In genomic region chr6:129744201-129744879, GRCh38 we compare ENCODE assay signal across 1 cellular context.
TF ChIP-seq lines count a peak whose summit lies in the region.

No MANE protein-coding gene starts in this region.

TF ChIP-seq in HepG2, 621 proteins besides CTCF, POLR2A, EP300 and RAD21 (continued from another document and continues in another):
- TF ChIP-seq ZNF451 (CRISPR knock-in tag; IDR thresholded peaks at IDR 0.05), result no peak
- no peak for TF ChIP-seq ZFY (CRISPR knock-in tag; IDR thresholded peaks at IDR 0.05)
- TF ChIP-seq KDM4B (CRISPR knock-in tag; IDR thresholded peaks at IDR 0.05), result no peak
- TF ChIP-seq MAFK (conservative IDR thresholded peaks at IDR 0.05 in 1 of 2, IDR thresholded peaks at IDR 0.05 in 1 of 2; ENCODE audit: low read length in 2 of 2), result no peak; a peak in 1 of 4 replicates
- TF ChIP-seq DR1 (CRISPR knock-in tag; IDR thresholded peaks at IDR 0.05), result no peak
- TF ChIP-seq FLYWCH1 (CRISPR knock-in tag; IDR thresholded peaks at IDR 0.05), result no peak
- no peak for TF ChIP-seq NR2F2 (IDR thresholded peaks at IDR 0.05; ENCODE audit: borderline replicate concordance, low read depth)
- TF ChIP-seq GZF1 (CRISPR knock-in tag; IDR thresholded peaks at IDR 0.05), result 0 out of 2 replicates have a peak, but pooled peaks have one; percentile 28
- TF ChIP-seq SNAPC5 (CRISPR knock-in tag; IDR thresholded peaks at IDR 0.05; ENCODE audit: borderline replicate concordance), result no peak
- no peak for TF ChIP-seq KAT2B (IDR thresholded peaks at IDR 0.05; ENCODE audit: borderline replicate concordance, low read depth, low read length)
- TF ChIP-seq SIX4 (CRISPR knock-in tag; IDR thresholded peaks at IDR 0.05), result peak; percentile 43; the same call in 1 of the 2 replicates
- TF ChIP-seq ZNF589 (CRISPR knock-in tag; conservative IDR thresholded peaks at IDR 0.05), result no peak
- no peak; the same call in 1 of the 2 replicates for TF ChIP-seq RARA (CRISPR knock-in tag; IDR thresholded peaks at IDR 0.05)
- no peak for TF ChIP-seq ZKSCAN5 (CRISPR knock-in tag; IDR thresholded peaks at IDR 0.05)
- TF ChIP-seq MED8 (CRISPR knock-in tag; IDR thresholded peaks at IDR 0.05; ENCODE audit: insufficient replicate concordance), result no peak
- TF ChIP-seq BORCS8-MEF2B (CRISPR knock-in tag; IDR thresholded peaks at IDR 0.05), result no peak
- TF ChIP-seq JARID2 (CRISPR knock-in tag; IDR thresholded peaks at IDR 0.05; ENCODE audit: insufficient replicate concordance), result no peak
- TF ChIP-seq MATR3 (CRISPR knock-in tag; IDR thresholded peaks at IDR 0.05), result no peak
- no peak for TF ChIP-seq NCOA2 (CRISPR knock-in tag; IDR thresholded peaks at IDR 0.05)
- TF ChIP-seq ZNF672 (CRISPR knock-in tag; IDR thresholded peaks at IDR 0.05), result no peak
- peak; percentile 84; the same call in 1 of the 2 replicates for TF ChIP-seq SIX1 (CRISPR knock-in tag; IDR thresholded peaks at IDR 0.05; ENCODE audit: borderline replicate concordance)
- no peak for TF ChIP-seq KAT8 (CRISPR knock-in tag; IDR thresholded peaks at IDR 0.05)
- no peak for TF ChIP-seq ZNF776 (CRISPR knock-in tag; IDR thresholded peaks at IDR 0.05)
- no peak for TF ChIP-seq ZNF598 (CRISPR knock-in tag; IDR thresholded peaks at IDR 0.05; ENCODE audit: borderline replicate concordance)
- TF ChIP-seq RORA (CRISPR knock-in tag; IDR thresholded peaks at IDR 0.05), result no peak
- TF ChIP-seq TFDP2 (CRISPR knock-in tag; IDR thresholded peaks at IDR 0.05), result no peak
- no peak for TF ChIP-seq FOXP1 (IDR thresholded peaks at IDR 0.05)
- no peak for TF ChIP-seq FOXP1 (CRISPR knock-in tag; IDR thresholded peaks at IDR 0.05)
- no peak for TF ChIP-seq FOXA1 (IDR thresholded peaks at IDR 0.05)
- 0 out of 2 replicates have a peak, but pooled peaks have one; percentile 23 for TF ChIP-seq FOXA1 (CRISPR knock-in tag; IDR thresholded peaks at IDR 0.05)
- TF ChIP-seq FOSL2 (CRISPR knock-in tag; IDR thresholded peaks at IDR 0.05), result peak; percentile 96
- TF ChIP-seq ZNF367 (CRISPR knock-in tag; IDR thresholded peaks at IDR 0.05; ENCODE audit: borderline replicate concordance), result no peak
- no peak for TF ChIP-seq TERF1 (CRISPR knock-in tag; IDR thresholded peaks at IDR 0.05)
- TF ChIP-seq IRF1 (CRISPR knock-in tag; IDR thresholded peaks at IDR 0.05; ENCODE audit: low read depth), result no peak
- TF ChIP-seq POLR2AphosphoS5 (IDR thresholded peaks at IDR 0.05; ENCODE audit: low read depth, low read length), result no peak
- no peak for TF ChIP-seq RXRA (CRISPR knock-in tag; IDR thresholded peaks at IDR 0.05)
- TF ChIP-seq SAP130 (CRISPR knock-in tag; IDR thresholded peaks at IDR 0.05; ENCODE audit: low read depth), result no peak
- no peak for TF ChIP-seq ATF2 (CRISPR knock-in tag; IDR thresholded peaks at IDR 0.05)
- no peak for TF ChIP-seq AGO2 (optimal IDR thresholded peaks at IDR 0.05; ENCODE audit: low read depth, low read length)
- no peak for TF ChIP-seq REST (IDR thresholded peaks at IDR 0.05; ENCODE audit: borderline replicate concordance in 1 of 2, low read depth in 1 of 2, low read length in 2 of 2)
- no peak for TF ChIP-seq RFXANK (CRISPR knock-in tag; IDR thresholded peaks at IDR 0.05)
- TF ChIP-seq MTF2 (CRISPR knock-in tag; IDR thresholded peaks at IDR 0.05; ENCODE audit: borderline replicate concordance), result no peak
- no peak for TF ChIP-seq MLLT10 (CRISPR knock-in tag; IDR thresholded peaks at IDR 0.05)
- TF ChIP-seq ZFYVE20 (CRISPR knock-in tag; IDR thresholded peaks at IDR 0.05; ENCODE audit: borderline replicate concordance, low read depth), result no peak
- 0 out of 4 replicates have a peak, but pooled peaks of 1 of the 2 experiments have one; percentile 22 for TF ChIP-seq KLF16 (CRISPR knock-in tag; IDR thresholded peaks at IDR 0.05)
- TF ChIP-seq ZNF614 (CRISPR knock-in tag; IDR thresholded peaks at IDR 0.05; ENCODE audit: borderline replicate concordance), result no peak
- 0 out of 2 replicates have a peak, but pooled peaks have one; percentile 10 for TF ChIP-seq ELF3 (CRISPR knock-in tag; IDR thresholded peaks at IDR 0.05)
- no peak for TF ChIP-seq ZNF567 (CRISPR knock-in tag; IDR thresholded peaks at IDR 0.05; ENCODE audit: borderline replicate concordance)
- no peak for TF ChIP-seq CENPBD1 (CRISPR knock-in tag; IDR thresholded peaks at IDR 0.05; ENCODE audit: borderline replicate concordance, low read depth)
- TF ChIP-seq TGIF2 (CRISPR knock-in tag; IDR thresholded peaks at IDR 0.05), result no peak
- TF ChIP-seq ZSCAN12 (CRISPR knock-in tag; IDR thresholded peaks at IDR 0.05), result no peak
- no peak for TF ChIP-seq KLF13 (CRISPR knock-in tag; IDR thresholded peaks at IDR 0.05)
- TF ChIP-seq ATAD3A (CRISPR knock-in tag; IDR thresholded peaks at IDR 0.05), result no peak
- TF ChIP-seq THAP8 (CRISPR knock-in tag; IDR thresholded peaks at IDR 0.05; ENCODE audit: borderline replicate concordance), result no peak
- no peak for TF ChIP-seq RBAK (CRISPR knock-in tag; IDR thresholded peaks at IDR 0.05)
- TF ChIP-seq ZNF788 (CRISPR knock-in tag; IDR thresholded peaks at IDR 0.05; ENCODE audit: borderline replicate concordance), result no peak
- 0 out of 4 replicates have a peak, but pooled peaks of 1 of the 2 experiments have one; percentile 23 for TF ChIP-seq ATF4 (CRISPR knock-in tag; IDR thresholded peaks at IDR 0.05)
- 0 out of 2 replicates have a peak, but pooled peaks have one; percentile 42 for TF ChIP-seq JUND (CRISPR knock-in tag; IDR thresholded peaks at IDR 0.05)
- TF ChIP-seq FOXC1 (CRISPR knock-in tag; IDR thresholded peaks at IDR 0.05; ENCODE audit: borderline replicate concordance), result no peak
- no peak for TF ChIP-seq ZMAT5 (CRISPR knock-in tag; IDR thresholded peaks at IDR 0.05; ENCODE audit: borderline replicate concordance, low read depth)
- no peak for TF ChIP-seq ZNF552 (CRISPR knock-in tag; IDR thresholded peaks at IDR 0.05; ENCODE audit: borderline replicate concordance)
- no peak for TF ChIP-seq ZNF550 (CRISPR knock-in tag; IDR thresholded peaks at IDR 0.05; ENCODE audit: borderline replicate concordance)
- TF ChIP-seq HCFC1 (IDR thresholded peaks at IDR 0.05; ENCODE audit: low read depth, low read length), result no peak
- peak; percentile 71; the same call in 1 of the 2 replicates for TF ChIP-seq HOMEZ (CRISPR knock-in tag; IDR thresholded peaks at IDR 0.05; ENCODE audit: low read depth)
- no peak for TF ChIP-seq ETS1 (CRISPR knock-in tag; IDR thresholded peaks at IDR 0.05)
- TF ChIP-seq NONO (IDR thresholded peaks at IDR 0.05), result no peak
- TF ChIP-seq NONO (CRISPR knock-in tag; conservative IDR thresholded peaks at IDR 0.05), result no peak
- no peak for TF ChIP-seq ZNF737 (CRISPR knock-in tag; IDR thresholded peaks at IDR 0.05; ENCODE audit: borderline replicate concordance)
